In the genomic region with DNA sequence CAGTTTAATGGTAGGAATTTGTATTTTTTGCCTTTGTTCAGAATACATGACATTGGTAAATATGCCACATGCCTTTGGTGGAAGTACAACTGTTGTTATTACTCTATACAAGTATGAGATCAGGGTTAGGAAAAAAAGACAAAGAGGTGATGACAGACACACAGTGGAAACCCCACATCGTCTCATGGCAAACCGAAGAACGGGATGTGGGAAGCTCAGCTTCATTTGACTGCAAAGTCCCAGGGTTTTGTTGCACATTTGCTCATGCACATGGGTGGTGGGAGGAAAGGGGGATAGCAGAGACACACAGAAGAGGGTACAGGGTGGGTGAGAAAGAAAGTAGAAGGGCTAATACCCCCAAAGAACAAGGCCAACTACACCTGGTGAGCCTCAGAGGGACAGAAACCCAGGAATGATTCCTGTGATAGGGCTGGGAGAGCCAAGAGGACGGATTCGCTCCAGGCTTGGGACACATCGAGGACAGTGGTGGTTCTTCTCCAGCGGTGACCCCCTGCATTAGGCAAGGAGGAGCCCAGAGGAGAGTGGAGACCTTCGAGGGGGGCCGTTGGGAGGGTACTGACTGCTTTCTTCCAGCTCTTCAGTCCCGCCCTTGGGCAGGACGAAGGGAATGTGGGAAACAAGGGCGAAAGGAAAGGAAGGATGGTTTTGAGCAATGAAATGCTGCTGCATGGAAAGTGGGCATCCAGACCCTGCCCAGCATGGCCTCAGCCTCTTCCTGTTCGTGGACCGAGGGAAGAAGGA, we compare ENCODE assay signal across 10 cellular contexts. TPM values are rescaled to one million over a fixed set of nuclear protein-coding genes. Genes with fewer than 3 reads are reported as not detected.
DNase-seq lines count a peak whose midpoint lies in the region; ATAC-seq and TF ChIP-seq lines count a peak whose summit lies in the region.
"Had no signal": no experiment of that assay in that cellular context is flagged by ENCODE, and none has a peak within 500 bp of the region (broad histone marks: within the 10 kb centered on the region; RNA-seq: fewer than 3 reads in every experiment).

No MANE protein-coding gene starts in this region.

- no peaks in the 10 kb centered on the region for H3F3A ChIP-seq in PC-3 (ENCODE audit: low read length, unreplicated experiment)

- H3K9me3 ChIP-seq in heart right ventricle (no peaks in the 10 kb centered on the region), tibial nerve (no peaks in the 10 kb centered on the region), PC-3 (ENCODE audit: low read length) (no peaks in the 10 kb centered on the region)

- no peaks in the 10 kb centered on the region for H4K20me1 ChIP-seq in PC-3 (ENCODE audit: low read length)

- no peak overlapping the region for H3K9ac ChIP-seq in PC-3 (ENCODE audit: low read length)

- H3K4me3 Mint-ChIP-seq in activated CD4-positive, alpha-beta T cell treated with anti-CD3 and anti-CD28 coated beads, Interleukin-2, amount 10 ng/mL, durations not matched to agents 7 days and 5 days, result peak overlapping the region; percentile 76
- H3K4me3 Mint-ChIP-seq in glutamatergic neuron (ENCODE audit: unreplicated experiment), result peak overlapping the region; percentile 18

- H3K4me1 Mint-ChIP-seq in activated CD4-positive, alpha-beta T cell treated with anti-CD3 and anti-CD28 coated beads, Interleukin-2, amount 10 ng/mL, durations not matched to agents 7 days and 5 days, result peaks cover 87% of the 10 kb centered on the region
- H3K4me1 Mint-ChIP-seq in glutamatergic neuron (ENCODE audit: low read depth, unreplicated experiment), result peaks cover 2% of the 10 kb centered on the region

- BruUV-seq in PC-3 (replicated peaks; lab: Mats Ljungman, UMichigan), result no TSS peak

- no peaks in the 10 kb centered on the region for H3K27me3 ChIP-seq in heart right ventricle
- no peaks in the 10 kb centered on the region for H3K27me3 ChIP-seq in tibial nerve
- H3K27me3 ChIP-seq in PC-3 (ENCODE audit: low read length), result no peaks in the 10 kb centered on the region

- POLR2A ChIA-PET in activated CD4-positive, alpha-beta T cell treated with anti-CD3 and anti-CD28 coated beads, Interleukin-2, amount 10 ng/mL, durations not matched to agents 7 days and 5 days (lab: Charles Lee), result interaction anchor here (0.7 to 2.9 kb wide), 5 partner anchors 8 to 72 kb away, joined by 4 to 25 read pairs (median 10); a partner anchor contains a TSS
- POLR2A ChIA-PET in PC-3 (lab: Charles Lee; ENCODE audit: unreplicated experiment), result no interaction called here

- peaks cover 0 to 71% (median 12%) of the 10 kb centered on the region in 9 donors for H3K4me1 ChIP-seq in heart right ventricle
- peaks cover 0 to 31% (median 20%) of the 10 kb centered on the region in 4 donors for H3K4me1 ChIP-seq in tibial nerve
- H3K4me1 ChIP-seq in PC-3 (ENCODE audit: insufficient read depth, low read length), result no peaks in the 10 kb centered on the region

- ATAC-seq in heart right ventricle, result no peak
- ATAC-seq in Right ventricle myocardium inferior, result no peak
- ATAC-seq in PC-3, result no peak

- H3K36me3 ChIP-seq in heart right ventricle, result peaks cover 0 to 93% (median 59%) of the 10 kb centered on the region in 9 donors
- peaks cover 0 to 90% (median 21%) of the 10 kb centered on the region in 3 donors for H3K36me3 ChIP-seq in tibial nerve
- peaks cover 4% of the 10 kb centered on the region; the same call in 1 of the 2 replicates for H3K36me3 ChIP-seq in PC-3 (ENCODE audit: low read depth, low read length)

- H3K79me2 ChIP-seq in PC-3 (ENCODE audit: low read length), result no peaks in the 10 kb centered on the region

- no peak overlapping the region for H2AFZ ChIP-seq in PC-3 (ENCODE audit: low read length)

- intact Hi-C loops in heart right ventricle (cut with DNase I) (loop anchor here in 8 of 10 donors (5.0 to 10.0 kb wide), 5 partner anchors 35 to 138 kb away; no protein-coding TSS in a partner anchor), Right ventricle myocardium inferior (cut with DNase I) (no loop called here), PC-3 (cut with micrococcal nuclease) (no loop called here)

- CTCF ChIA-PET in activated CD4-positive, alpha-beta T cell treated with anti-CD3 and anti-CD28 coated beads, Interleukin-2, amount 10 ng/mL, durations not matched to agents 7 days and 5 days (lab: Charles Lee), result interaction anchor here (1.0 to 4.1 kb wide), 16 partner anchors 9 to 127 kb away, joined by 3 to 27 read pairs (median 4); a partner anchor contains a TSS
- CTCF ChIA-PET in PC-3 (lab: Charles Lee), result no interaction called here

- H3K27ac ChIP-seq in heart right ventricle (peak overlapping the region in 8 of 10 donors; percentile 30 to 89 (median 52)), tibial nerve (peak overlapping the region in 3 of 4 donors; percentile 50 to 70 (median 61)), PC-3 (ENCODE audit: low read length) (no peak overlapping the region)

- H3K27me3 Mint-ChIP-seq in activated CD4-positive, alpha-beta T cell treated with anti-CD3 and anti-CD28 coated beads, Interleukin-2, amount 10 ng/mL, durations not matched to agents 7 days and 5 days, result no peaks in the 10 kb centered on the region
- peaks cover 4% of the 10 kb centered on the region for H3K27me3 Mint-ChIP-seq in glutamatergic neuron (ENCODE audit: unreplicated experiment)

- peaks cover 93% of the 10 kb centered on the region for H3K36me3 Mint-ChIP-seq in activated CD4-positive, alpha-beta T cell treated with anti-CD3 and anti-CD28 coated beads, Interleukin-2, amount 10 ng/mL, durations not matched to agents 7 days and 5 days (ENCODE audit: low read depth)
- H3K36me3 Mint-ChIP-seq in glutamatergic neuron (ENCODE audit: unreplicated experiment), result peaks cover 9% of the 10 kb centered on the region

- WGBS in heart right ventricle, 2 donors, result 87 to 91% methylated on average over 14 of the region's 14 CpGs
- WGBS in tibial nerve, 2 donors, result 84 to 85% methylated on average over 14 of the region's 14 CpGs

- TF ChIP-seq EP300 in tibial nerve (IDR thresholded peaks at IDR 0.05), result no peak

- H3K27ac Mint-ChIP-seq in activated CD4-positive, alpha-beta T cell treated with anti-CD3 and anti-CD28 coated beads, Interleukin-2, amount 10 ng/mL, durations not matched to agents 7 days and 5 days, result peak overlapping the region; percentile 96
- no peak overlapping the region for H3K27ac Mint-ChIP-seq in glutamatergic neuron (ENCODE audit: unreplicated experiment)

- H3K9me2 ChIP-seq in PC-3 (replicated peaks; ENCODE audit: low read length), result no peaks in the 10 kb centered on the region

- no peak for TF ChIP-seq POLR2A in tibial nerve (IDR thresholded peaks at IDR 0.05)

- DNase-seq in heart right ventricle (no peak), Right ventricle myocardium inferior (ENCODE audit: missing footprints) (no peak), glutamatergic neuron (no peak), tibial nerve (ENCODE audit: low spot score in 2 of 2) (no peak), kidney glomerular epithelial cell (lab: John Stamatoyannopoulos, UW) (no peak), NCI-H748 (lab: John Stamatoyannopoulos, UW; ENCODE audit: unreplicated experiment) (no peak), PC-3 (no peak)
- peak; percentile 58 for DNase-seq in activated CD4-positive, alpha-beta T cell treated with anti-CD3 and anti-CD28 coated beads, Interleukin-2, amount 10 ng/mL, durations not matched to agents 7 days and 5 days
- DNase-seq: NCI-H748 treated with DMSO at 0.1 percent for 48 hours had no signal

- no peak overlapping the region for H3K4me3 ChIP-seq in heart right ventricle
- no peak overlapping the region for H3K4me3 ChIP-seq in tibial nerve
- no peak overlapping the region for H3K4me3 ChIP-seq in PC-3 (ENCODE audit: low read length)

- H3K4me2 ChIP-seq in PC-3 (ENCODE audit: low read length), result no peak overlapping the region

- no peaks in the 10 kb centered on the region for H3K9me3 Mint-ChIP-seq in activated CD4-positive, alpha-beta T cell treated with anti-CD3 and anti-CD28 coated beads, Interleukin-2, amount 10 ng/mL, durations not matched to agents 7 days and 5 days
- H3K9me3 Mint-ChIP-seq in glutamatergic neuron (ENCODE audit: unreplicated experiment), result peaks cover 3% of the 10 kb centered on the region

- TF ChIP-seq CTCF in heart right ventricle (IDR thresholded peaks at IDR 0.05) (no peak), glutamatergic neuron (IDR thresholded peaks at IDR 0.05; ENCODE audit: partially characterized antibody, unreplicated experiment) (no peak), tibial nerve (IDR thresholded peaks at IDR 0.05) (no peak), PC-3 (conservative IDR thresholded peaks at IDR 0.05; ENCODE audit: low read depth, low read length) (no peak)

RNA-seq across cellular contexts. Expression of a gene that starts 8.1 kb away (rescaled TPM):
- total RNA-seq in heart right ventricle (1 to 10 TPM; 1.4 to 6.1 (median 3.0) TPM), Right ventricle myocardium inferior (4.2 TPM), glutamatergic neuron (ENCODE audit: unreplicated experiment) (14.0 TPM), tibial nerve (10 to 100 TPM; 12.0 to 31.0 (median 19.3) TPM), PC-3 (2014; rRNA removed) (9.3 and 13.9 TPM in 2 replicates)
- 10 to 100 TPM in 1 of 2 donors, 1 to 10 TPM in 1; 2.7 to 10.2 TPM for polyA plus RNA-seq in heart right ventricle
- 10 to 100 TPM; 61.4 to 73.4 TPM for total RNA-seq in activated CD4-positive, alpha-beta T cell treated with anti-CD3 and anti-CD28 coated beads, Interleukin-2, amount 10 ng/mL, durations not matched to agents 7 days and 5 days

RNA-seq across cellular contexts. Expression of a gene that starts 10.6 kb away (rescaled TPM):
- 10 to 100 TPM; 14.8 to 57.5 (median 17.8) TPM for total RNA-seq in heart right ventricle
- 10 to 100 TPM in 1 of 2 donors, 1 to 10 TPM in 1; 7.9 to 16.7 TPM for polyA plus RNA-seq in heart right ventricle
- total RNA-seq in Right ventricle myocardium inferior, result 15.7 TPM
- total RNA-seq in activated CD4-positive, alpha-beta T cell treated with anti-CD3 and anti-CD28 coated beads, Interleukin-2, amount 10 ng/mL, durations not matched to agents 7 days and 5 days, result 10 to 100 TPM; 45.8 to 47.9 TPM
- 0.96 TPM for total RNA-seq in glutamatergic neuron (ENCODE audit: unreplicated experiment)
- 10 to 100 TPM; 13.9 to 31.9 (median 25.2) TPM for total RNA-seq in tibial nerve
- 0.47 and 1.8 TPM in 2 replicates for total RNA-seq in PC-3 (2014; rRNA removed)

RNA-seq across cellular contexts. Expression of a gene that starts 17.7 kb away (rescaled TPM):
- 1 to 10 TPM in 1 of 10 donors, under 1 TPM in 3, not detected in 6; 0.30 to 3.4 (median 0.32) TPM for total RNA-seq in heart right ventricle
- polyA plus RNA-seq in heart right ventricle, result under 1 TPM; 0.28 to 0.59 TPM
- not detected for total RNA-seq in Right ventricle myocardium inferior
- total RNA-seq in activated CD4-positive, alpha-beta T cell treated with anti-CD3 and anti-CD28 coated beads, Interleukin-2, amount 10 ng/mL, durations not matched to agents 7 days and 5 days, result 100 to 1,000 TPM; 115 to 134 TPM
- not detected for total RNA-seq in glutamatergic neuron (ENCODE audit: unreplicated experiment)
- total RNA-seq in tibial nerve, result under 1 TPM in 2 of 4 donors, not detected in 2; 0.44 to 0.63 TPM
- total RNA-seq in PC-3 (2014; rRNA removed), result not detected in 2 replicates
- total RNA-seq: osteoblast had no signal

RNA-seq across cellular contexts. Expression of a gene that starts 30.6 kb away (rescaled TPM):
- total RNA-seq in heart right ventricle, result 100 to 1,000 TPM; 232 to 300 (median 255) TPM
- polyA plus RNA-seq in heart right ventricle, result 100 to 1,000 TPM; 123 to 181 TPM
- total RNA-seq in Right ventricle myocardium inferior, result 278 TPM
- total RNA-seq in activated CD4-positive, alpha-beta T cell treated with anti-CD3 and anti-CD28 coated beads, Interleukin-2, amount 10 ng/mL, durations not matched to agents 7 days and 5 days, result 100 to 1,000 TPM; 212 to 241 TPM
- 138 TPM for total RNA-seq in glutamatergic neuron (ENCODE audit: unreplicated experiment)
- 100 to 1,000 TPM in 2 of 4 donors, 10 to 100 TPM in 2; 47.4 to 127 (median 89.0) TPM for total RNA-seq in tibial nerve
- 135 and 157 TPM in 2 replicates for total RNA-seq in PC-3 (2014; rRNA removed)

RNA-seq across cellular contexts. Expression of a gene that starts 31.5 kb away (rescaled TPM):
- total RNA-seq in heart right ventricle (10 to 100 TPM in 8 of 10 donors, 1 to 10 TPM in 2; 8.4 to 18.8 (median 13.1) TPM), Right ventricle myocardium inferior (11.6 TPM), glutamatergic neuron (ENCODE audit: unreplicated experiment) (29.3 TPM), tibial nerve (10 to 100 TPM; 17.0 to 29.3 (median 23.0) TPM), PC-3 (2014; rRNA removed) (105 TPM in 2 replicates)
- polyA plus RNA-seq in heart right ventricle, result 1 to 10 TPM; 5.4 to 5.8 TPM
- total RNA-seq in activated CD4-positive, alpha-beta T cell treated with anti-CD3 and anti-CD28 coated beads, Interleukin-2, amount 10 ng/mL, durations not matched to agents 7 days and 5 days, result 100 to 1,000 TPM; 191 to 202 TPM

Comparison
In these comparisons a context has a peak if more than half of its experiments do, and no peak if none do; other contexts are left out.
1. intact Hi-C loops: an anchor here in heart right ventricle (5.0 to 10.0 kb wide); none called in Right ventricle myocardium inferior and PC-3.
2. RNA of a gene that starts 17.7 kb away (total RNA-seq): 115 to 134 TPM in activated CD4-positive, alpha-beta T cell treated with anti-CD3 and anti-CD28 coated beads, Interleukin-2, amount 10 ng/mL, durations not matched to agents 7 days and 5 days; 0.44 to 0.63 TPM in tibial nerve, not detected in glutamatergic neuron (single experiment), 0.30 to 3.4 TPM in heart right ventricle, not detected in Right ventricle myocardium inferior (single experiment) and not detected in PC-3; every median in the first group is over 10 times any median in the second.